In the genomic region with DNA sequence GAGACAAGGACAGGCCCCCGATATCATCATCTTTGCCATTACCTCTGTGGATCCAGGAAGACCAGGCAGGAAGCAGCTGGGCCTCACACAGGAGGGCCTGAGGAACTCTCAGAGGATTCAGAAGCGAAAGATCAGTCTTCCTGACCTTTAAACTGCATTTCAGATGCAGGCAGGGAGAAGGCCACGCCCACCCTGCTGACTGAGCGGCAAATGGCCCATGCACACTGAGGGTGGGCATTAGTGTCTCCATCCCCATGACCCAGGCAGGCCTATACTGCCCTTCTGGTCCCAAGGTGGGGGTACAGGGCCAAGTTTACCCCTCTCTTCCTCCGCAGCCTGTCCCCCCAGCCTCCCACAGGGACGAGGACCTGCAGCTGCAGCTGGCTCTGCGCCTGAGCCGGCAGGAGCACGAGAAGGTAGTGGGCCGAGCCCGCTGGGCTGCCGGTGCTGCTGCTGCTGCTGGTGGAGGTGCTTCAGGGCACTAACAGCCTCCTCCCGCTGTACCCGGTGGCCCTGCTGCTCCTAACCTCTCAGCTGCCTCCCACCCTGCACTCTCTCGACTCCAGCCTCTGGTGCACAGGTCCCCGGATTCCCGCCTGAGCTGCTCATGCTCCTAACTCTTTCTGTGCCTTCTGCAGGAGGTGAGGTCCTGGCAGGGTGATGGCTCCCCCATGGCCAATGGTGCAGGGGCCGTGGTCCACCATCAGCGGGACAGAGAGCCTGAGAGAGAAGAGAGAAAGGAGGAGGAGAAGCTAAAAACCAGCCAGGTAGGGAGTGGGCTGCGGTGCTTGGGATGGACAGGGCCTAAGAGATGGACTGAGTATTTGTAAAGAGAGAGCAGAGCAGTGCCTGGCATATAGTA, we compare ENCODE assay signal across 1 cellular context.
TF ChIP-seq lines count a peak whose summit lies in the region.

No MANE protein-coding gene starts in this region.

TF ChIP-seq in HepG2, 621 proteins besides CTCF, POLR2A, EP300 and RAD21 (continued from another document):
- TF ChIP-seq, protein P1, sequence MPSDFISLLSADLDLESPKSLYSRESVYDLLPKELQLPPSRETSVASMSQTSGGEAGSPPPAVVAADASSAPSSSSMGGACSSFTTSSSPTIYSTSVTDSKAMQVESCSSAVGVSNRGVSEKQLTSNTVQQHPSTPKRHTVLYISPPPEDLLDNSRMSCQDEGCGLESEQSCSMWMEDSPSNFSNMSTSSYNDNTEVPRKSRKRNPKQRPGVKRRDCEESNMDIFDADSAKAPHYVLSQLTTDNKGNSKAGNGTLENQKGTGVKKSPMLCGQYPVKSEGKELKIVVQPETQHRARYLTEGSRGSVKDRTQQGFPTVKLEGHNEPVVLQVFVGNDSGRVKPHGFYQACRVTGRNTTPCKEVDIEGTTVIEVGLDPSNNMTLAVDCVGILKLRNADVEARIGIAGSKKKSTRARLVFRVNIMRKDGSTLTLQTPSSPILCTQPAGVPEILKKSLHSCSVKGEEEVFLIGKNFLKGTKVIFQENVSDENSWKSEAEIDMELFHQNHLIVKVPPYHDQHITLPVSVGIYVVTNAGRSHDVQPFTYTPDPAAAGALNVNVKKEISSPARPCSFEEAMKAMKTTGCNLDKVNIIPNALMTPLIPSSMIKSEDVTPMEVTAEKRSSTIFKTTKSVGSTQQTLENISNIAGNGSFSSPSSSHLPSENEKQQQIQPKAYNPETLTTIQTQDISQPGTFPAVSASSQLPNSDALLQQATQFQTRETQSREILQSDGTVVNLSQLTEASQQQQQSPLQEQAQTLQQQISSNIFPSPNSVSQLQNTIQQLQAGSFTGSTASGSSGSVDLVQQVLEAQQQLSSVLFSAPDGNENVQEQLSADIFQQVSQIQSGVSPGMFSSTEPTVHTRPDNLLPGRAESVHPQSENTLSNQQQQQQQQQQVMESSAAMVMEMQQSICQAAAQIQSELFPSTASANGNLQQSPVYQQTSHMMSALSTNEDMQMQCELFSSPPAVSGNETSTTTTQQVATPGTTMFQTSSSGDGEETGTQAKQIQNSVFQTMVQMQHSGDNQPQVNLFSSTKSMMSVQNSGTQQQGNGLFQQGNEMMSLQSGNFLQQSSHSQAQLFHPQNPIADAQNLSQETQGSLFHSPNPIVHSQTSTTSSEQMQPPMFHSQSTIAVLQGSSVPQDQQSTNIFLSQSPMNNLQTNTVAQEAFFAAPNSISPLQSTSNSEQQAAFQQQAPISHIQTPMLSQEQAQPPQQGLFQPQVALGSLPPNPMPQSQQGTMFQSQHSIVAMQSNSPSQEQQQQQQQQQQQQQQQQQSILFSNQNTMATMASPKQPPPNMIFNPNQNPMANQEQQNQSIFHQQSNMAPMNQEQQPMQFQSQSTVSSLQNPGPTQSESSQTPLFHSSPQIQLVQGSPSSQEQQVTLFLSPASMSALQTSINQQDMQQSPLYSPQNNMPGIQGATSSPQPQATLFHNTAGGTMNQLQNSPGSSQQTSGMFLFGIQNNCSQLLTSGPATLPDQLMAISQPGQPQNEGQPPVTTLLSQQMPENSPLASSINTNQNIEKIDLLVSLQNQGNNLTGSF (CRISPR knock-in tag; IDR thresholded peaks at IDR 0.05): no peak; the same call in 1 of the 2 replicates
- TF ChIP-seq, protein P2, sequence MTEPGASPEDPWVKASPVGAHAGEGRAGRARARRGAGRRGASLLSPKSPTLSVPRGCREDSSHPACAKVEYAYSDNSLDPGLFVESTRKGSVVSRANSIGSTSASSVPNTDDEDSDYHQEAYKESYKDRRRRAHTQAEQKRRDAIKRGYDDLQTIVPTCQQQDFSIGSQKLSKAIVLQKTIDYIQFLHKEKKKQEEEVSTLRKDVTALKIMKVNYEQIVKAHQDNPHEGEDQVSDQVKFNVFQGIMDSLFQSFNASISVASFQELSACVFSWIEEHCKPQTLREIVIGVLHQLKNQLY (CRISPR knock-in tag; IDR thresholded peaks at IDR 0.05): no peak
- peak; percentile 69; the same call in 1 of the 2 replicates for TF ChIP-seq NR2C2 (CRISPR knock-in tag; IDR thresholded peaks at IDR 0.05; ENCODE audit: borderline replicate concordance)
- TF ChIP-seq SOX5 (CRISPR knock-in tag; IDR thresholded peaks at IDR 0.05; ENCODE audit: borderline replicate concordance): no peak
- TF ChIP-seq RBM22 (optimal IDR thresholded peaks at IDR 0.05; ENCODE audit: low read length): no peak
- TF ChIP-seq MEIS1 (CRISPR knock-in tag; IDR thresholded peaks at IDR 0.05; ENCODE audit: borderline replicate concordance): no peak
- no peak for TF ChIP-seq ZNF225 (CRISPR knock-in tag; IDR thresholded peaks at IDR 0.05)
- TF ChIP-seq ZNF430 (CRISPR knock-in tag; IDR thresholded peaks at IDR 0.05): no peak
- TF ChIP-seq, protein P3, sequence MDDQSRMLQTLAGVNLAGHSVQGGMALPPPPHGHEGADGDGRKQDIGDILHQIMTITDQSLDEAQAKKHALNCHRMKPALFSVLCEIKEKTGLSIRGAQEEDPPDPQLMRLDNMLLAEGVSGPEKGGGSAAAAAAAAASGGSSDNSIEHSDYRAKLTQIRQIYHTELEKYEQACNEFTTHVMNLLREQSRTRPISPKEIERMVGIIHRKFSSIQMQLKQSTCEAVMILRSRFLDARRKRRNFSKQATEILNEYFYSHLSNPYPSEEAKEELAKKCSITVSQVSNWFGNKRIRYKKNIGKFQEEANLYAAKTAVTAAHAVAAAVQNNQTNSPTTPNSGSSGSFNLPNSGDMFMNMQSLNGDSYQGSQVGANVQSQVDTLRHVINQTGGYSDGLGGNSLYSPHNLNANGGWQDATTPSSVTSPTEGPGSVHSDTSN (CRISPR knock-in tag; IDR thresholded peaks at IDR 0.05; ENCODE audit: borderline replicate concordance): no peak
- TF ChIP-seq CEBPG (CRISPR knock-in tag; IDR thresholded peaks at IDR 0.05): no peak
- no peak for TF ChIP-seq SMARCC2 (IDR thresholded peaks at IDR 0.05)
- TF ChIP-seq TOPORS (CRISPR knock-in tag; IDR thresholded peaks at IDR 0.05): no peak
- TF ChIP-seq ZNF251 (CRISPR knock-in tag; IDR thresholded peaks at IDR 0.05): no peak
- TF ChIP-seq, protein P4, sequence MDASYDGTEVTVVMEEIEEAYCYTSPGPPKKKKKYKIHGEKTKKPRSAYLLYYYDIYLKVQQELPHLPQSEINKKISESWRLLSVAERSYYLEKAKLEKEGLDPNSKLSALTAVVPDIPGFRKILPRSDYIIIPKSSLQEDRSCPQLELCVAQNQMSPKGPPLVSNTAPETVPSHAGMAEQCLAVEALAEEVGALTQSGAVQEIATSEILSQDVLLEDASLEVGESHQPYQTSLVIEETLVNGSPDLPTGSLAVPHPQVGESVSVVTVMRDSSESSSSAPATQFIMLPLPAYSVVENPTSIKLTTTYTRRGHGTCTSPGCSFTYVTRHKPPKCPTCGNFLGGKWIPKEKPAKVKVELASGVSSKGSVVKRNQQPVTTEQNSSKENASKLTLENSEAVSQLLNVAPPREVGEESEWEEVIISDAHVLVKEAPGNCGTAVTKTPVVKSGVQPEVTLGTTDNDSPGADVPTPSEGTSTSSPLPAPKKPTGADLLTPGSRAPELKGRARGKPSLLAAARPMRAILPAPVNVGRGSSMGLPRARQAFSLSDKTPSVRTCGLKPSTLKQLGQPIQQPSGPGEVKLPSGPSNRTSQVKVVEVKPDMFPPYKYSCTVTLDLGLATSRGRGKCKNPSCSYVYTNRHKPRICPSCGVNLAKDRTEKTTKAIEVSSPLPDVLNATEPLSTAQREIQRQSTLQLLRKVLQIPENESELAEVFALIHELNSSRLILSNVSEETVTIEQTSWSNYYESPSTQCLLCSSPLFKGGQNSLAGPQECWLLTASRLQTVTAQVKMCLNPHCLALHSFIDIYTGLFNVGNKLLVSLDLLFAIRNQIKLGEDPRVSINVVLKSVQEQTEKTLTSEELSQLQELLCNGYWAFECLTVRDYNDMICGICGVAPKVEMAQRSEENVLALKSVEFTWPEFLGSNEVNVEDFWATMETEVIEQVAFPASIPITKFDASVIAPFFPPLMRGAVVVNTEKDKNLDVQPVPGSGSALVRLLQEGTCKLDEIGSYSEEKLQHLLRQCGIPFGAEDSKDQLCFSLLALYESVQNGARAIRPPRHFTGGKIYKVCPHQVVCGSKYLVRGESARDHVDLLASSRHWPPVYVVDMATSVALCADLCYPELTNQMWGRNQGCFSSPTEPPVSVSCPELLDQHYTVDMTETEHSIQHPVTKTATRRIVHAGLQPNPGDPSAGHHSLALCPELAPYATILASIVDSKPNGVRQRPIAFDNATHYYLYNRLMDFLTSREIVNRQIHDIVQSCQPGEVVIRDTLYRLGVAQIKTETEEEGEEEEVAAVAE (CRISPR knock-in tag; IDR thresholded peaks at IDR 0.05; ENCODE audit: borderline replicate concordance): no peak
- TF ChIP-seq ZNF775 (CRISPR knock-in tag; IDR thresholded peaks at IDR 0.05; ENCODE audit: borderline replicate concordance): no peak
- TF ChIP-seq ZSCAN20 (CRISPR knock-in tag; IDR thresholded peaks at IDR 0.05; ENCODE audit: borderline replicate concordance): no peak
- no peak for TF ChIP-seq KDM5A (IDR thresholded peaks at IDR 0.05; ENCODE audit: borderline replicate concordance, low read length)
- no peak for TF ChIP-seq ZNF552 (CRISPR knock-in tag; IDR thresholded peaks at IDR 0.05; ENCODE audit: borderline replicate concordance)
- TF ChIP-seq RXRB (CRISPR knock-in tag; IDR thresholded peaks at IDR 0.05; ENCODE audit: borderline replicate concordance): peak; percentile 49; the same call in 1 of the 2 replicates
- TF ChIP-seq U2AF1 (optimal IDR thresholded peaks at IDR 0.05; ENCODE audit: low read depth, low read length): no peak
- TF ChIP-seq, protein P5, sequence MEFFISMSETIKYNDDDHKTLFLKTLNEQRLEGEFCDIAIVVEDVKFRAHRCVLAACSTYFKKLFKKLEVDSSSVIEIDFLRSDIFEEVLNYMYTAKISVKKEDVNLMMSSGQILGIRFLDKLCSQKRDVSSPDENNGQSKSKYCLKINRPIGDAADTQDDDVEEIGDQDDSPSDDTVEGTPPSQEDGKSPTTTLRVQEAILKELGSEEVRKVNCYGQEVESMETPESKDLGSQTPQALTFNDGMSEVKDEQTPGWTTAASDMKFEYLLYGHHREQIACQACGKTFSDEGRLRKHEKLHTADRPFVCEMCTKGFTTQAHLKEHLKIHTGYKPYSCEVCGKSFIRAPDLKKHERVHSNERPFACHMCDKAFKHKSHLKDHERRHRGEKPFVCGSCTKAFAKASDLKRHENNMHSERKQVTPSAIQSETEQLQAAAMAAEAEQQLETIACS (CRISPR knock-in tag; IDR thresholded peaks at IDR 0.05): no peak
- TF ChIP-seq KLF6 (CRISPR knock-in tag; IDR thresholded peaks at IDR 0.05): no peak
- TF ChIP-seq ZNF432 (CRISPR knock-in tag; IDR thresholded peaks at IDR 0.05; ENCODE audit: borderline replicate concordance): no peak
- no peak for TF ChIP-seq ZNF773 (CRISPR knock-in tag; IDR thresholded peaks at IDR 0.05; ENCODE audit: borderline replicate concordance)
- TF ChIP-seq, protein P6, sequence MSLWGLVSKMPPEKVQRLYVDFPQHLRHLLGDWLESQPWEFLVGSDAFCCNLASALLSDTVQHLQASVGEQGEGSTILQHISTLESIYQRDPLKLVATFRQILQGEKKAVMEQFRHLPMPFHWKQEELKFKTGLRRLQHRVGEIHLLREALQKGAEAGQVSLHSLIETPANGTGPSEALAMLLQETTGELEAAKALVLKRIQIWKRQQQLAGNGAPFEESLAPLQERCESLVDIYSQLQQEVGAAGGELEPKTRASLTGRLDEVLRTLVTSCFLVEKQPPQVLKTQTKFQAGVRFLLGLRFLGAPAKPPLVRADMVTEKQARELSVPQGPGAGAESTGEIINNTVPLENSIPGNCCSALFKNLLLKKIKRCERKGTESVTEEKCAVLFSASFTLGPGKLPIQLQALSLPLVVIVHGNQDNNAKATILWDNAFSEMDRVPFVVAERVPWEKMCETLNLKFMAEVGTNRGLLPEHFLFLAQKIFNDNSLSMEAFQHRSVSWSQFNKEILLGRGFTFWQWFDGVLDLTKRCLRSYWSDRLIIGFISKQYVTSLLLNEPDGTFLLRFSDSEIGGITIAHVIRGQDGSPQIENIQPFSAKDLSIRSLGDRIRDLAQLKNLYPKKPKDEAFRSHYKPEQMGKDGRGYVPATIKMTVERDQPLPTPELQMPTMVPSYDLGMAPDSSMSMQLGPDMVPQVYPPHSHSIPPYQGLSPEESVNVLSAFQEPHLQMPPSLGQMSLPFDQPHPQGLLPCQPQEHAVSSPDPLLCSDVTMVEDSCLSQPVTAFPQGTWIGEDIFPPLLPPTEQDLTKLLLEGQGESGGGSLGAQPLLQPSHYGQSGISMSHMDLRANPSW (CRISPR knock-in tag; IDR thresholded peaks at IDR 0.05; ENCODE audit: borderline replicate concordance): no peak
- no peak for TF ChIP-seq STAT5B (CRISPR knock-in tag; IDR thresholded peaks at IDR 0.05)
- TF ChIP-seq, protein P7, sequence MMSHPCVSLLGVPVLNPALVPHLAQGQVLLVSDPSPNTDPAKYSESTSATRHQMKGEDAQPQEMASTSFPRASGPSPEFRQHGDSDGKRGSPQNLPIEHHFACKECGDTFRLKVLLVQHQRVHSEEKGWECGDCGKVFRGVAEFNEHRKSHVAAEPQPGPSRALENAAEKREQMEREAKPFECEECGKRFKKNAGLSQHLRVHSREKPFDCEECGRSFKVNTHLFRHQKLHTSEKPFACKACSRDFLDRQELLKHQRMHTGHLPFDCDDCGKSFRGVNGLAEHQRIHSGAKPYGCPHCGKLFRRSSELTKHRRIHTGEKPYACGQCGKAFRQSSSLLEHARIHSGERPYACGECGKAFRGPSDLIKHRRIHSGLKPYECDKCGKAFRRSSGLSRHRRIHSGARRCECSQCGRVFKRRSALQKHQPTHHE (CRISPR knock-in tag; IDR thresholded peaks at IDR 0.05; ENCODE audit: borderline replicate concordance): no peak
- no peak for TF ChIP-seq ZNF367 (CRISPR knock-in tag; IDR thresholded peaks at IDR 0.05; ENCODE audit: borderline replicate concordance)
- TF ChIP-seq, protein P8, sequence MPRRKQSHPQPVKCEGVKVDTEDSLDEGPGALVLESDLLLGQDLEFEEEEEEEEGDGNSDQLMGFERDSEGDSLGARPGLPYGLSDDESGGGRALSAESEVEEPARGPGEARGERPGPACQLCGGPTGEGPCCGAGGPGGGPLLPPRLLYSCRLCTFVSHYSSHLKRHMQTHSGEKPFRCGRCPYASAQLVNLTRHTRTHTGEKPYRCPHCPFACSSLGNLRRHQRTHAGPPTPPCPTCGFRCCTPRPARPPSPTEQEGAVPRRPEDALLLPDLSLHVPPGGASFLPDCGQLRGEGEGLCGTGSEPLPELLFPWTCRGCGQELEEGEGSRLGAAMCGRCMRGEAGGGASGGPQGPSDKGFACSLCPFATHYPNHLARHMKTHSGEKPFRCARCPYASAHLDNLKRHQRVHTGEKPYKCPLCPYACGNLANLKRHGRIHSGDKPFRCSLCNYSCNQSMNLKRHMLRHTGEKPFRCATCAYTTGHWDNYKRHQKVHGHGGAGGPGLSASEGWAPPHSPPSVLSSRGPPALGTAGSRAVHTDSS (CRISPR knock-in tag; conservative IDR thresholded peaks at IDR 0.05): no peak
- TF ChIP-seq, protein P9, sequence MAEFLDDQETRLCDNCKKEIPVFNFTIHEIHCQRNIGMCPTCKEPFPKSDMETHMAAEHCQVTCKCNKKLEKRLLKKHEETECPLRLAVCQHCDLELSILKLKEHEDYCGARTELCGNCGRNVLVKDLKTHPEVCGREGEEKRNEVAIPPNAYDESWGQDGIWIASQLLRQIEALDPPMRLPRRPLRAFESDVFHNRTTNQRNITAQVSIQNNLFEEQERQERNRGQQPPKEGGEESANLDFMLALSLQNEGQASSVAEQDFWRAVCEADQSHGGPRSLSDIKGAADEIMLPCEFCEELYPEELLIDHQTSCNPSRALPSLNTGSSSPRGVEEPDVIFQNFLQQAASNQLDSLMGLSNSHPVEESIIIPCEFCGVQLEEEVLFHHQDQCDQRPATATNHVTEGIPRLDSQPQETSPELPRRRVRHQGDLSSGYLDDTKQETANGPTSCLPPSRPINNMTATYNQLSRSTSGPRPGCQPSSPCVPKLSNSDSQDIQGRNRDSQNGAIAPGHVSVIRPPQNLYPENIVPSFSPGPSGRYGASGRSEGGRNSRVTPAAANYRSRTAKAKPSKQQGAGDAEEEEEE (CRISPR knock-in tag; IDR thresholded peaks at IDR 0.05; ENCODE audit: borderline replicate concordance): peak; percentile 86
- peak; percentile 37; the same call in 1 of the 2 replicates for TF ChIP-seq TBX2 (CRISPR knock-in tag; IDR thresholded peaks at IDR 0.05; ENCODE audit: borderline replicate concordance)
